In the genomic region with DNA sequence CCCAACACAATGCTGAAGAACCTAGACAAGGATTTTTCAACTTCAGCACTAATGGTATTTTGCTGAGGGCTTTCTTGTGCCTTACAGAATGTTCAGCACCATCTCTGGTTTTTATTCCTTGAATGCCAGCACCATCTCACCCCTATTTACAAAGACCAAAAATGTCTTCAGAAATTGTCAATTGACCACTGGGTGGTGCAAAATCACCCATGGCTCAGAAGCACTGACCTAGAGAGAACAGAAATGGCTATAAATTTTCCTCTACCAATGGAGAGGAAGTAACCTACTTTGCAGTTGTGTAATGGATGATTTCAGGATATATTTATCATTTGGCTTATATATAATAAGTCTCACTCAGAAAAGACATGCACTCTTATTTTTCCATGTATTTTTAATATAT, we compare ENCODE assay signal across 10 cellular contexts.
DNase-seq lines count a peak whose midpoint lies in the region; FAIRE-seq and TF ChIP-seq lines count a peak whose summit lies in the region.
"Had no signal": no experiment of that assay in that cellular context is flagged by ENCODE, and none has a peak within 500 bp of the region (broad histone marks: within the 10 kb centered on the region; RNA-seq: fewer than 3 reads in every experiment).

No MANE protein-coding gene starts in this region.

- no peak overlapping the region for H3K4me3 ChIP-seq in GM12875 (ENCODE audit: low read depth, low read length)
- H3K4me3 ChIP-seq in LNCaP clone FGC (ENCODE audit: low read depth, low read length) = no peak overlapping the region
- H3K4me3 ChIP-seq in bronchial epithelial cell (ENCODE audit: low read depth, low read length) = no peak overlapping the region
- H3K4me3 ChIP-seq: SK-N-MC had no signal

- no peaks in the 10 kb centered on the region for H3K27me3 ChIP-seq in bronchial epithelial cell (ENCODE audit: control insufficient read depth, insufficient read depth, low read length)

- H3K27me3 Mint-ChIP-seq in osteocyte (ENCODE audit: unreplicated experiment) = no peaks in the 10 kb centered on the region

- FAIRE-seq in bronchial epithelial cell (lab: Jason Lieb, UNC) = no peak
- FAIRE-seq: islet of Langerhans had no signal

- no peaks in the 10 kb centered on the region for H3K4me1 Mint-ChIP-seq in osteocyte (ENCODE audit: unreplicated experiment)

- DNase-seq in LNCaP clone FGC (ENCODE audit: low read depth) (no peak), bronchial epithelial cell (ENCODE audit: low read depth) (peak; percentile 54), osteocyte (ENCODE audit: extremely low spot score, unreplicated experiment) (no peak), NCI-H2029 (lab: John Stamatoyannopoulos, UW) (no peak), middle frontal gyrus (ENCODE audit: extremely low spot score, low spot score) (no peak)
- no peak for DNase-seq in activated T-cell treated with anti-CD3 and anti-CD28 coated beads, Interleukin-2, amount 50 U/mL, for 1 hour
- DNase-seq: stimulated activated CD4-positive, alpha-beta T cell treated with anti-CD3 and anti-CD28 coated beads, Interleukin-1b, Interleukin-23, amount 100 ng/mL, for 48 hours had no signal

- TF ChIP-seq CTCF in GM12875 (IDR thresholded peaks at IDR 0.05; ENCODE audit: borderline replicate concordance, insufficient read depth, low read depth, low read length) (0 out of 2 replicates have a peak, but pooled peaks have one; percentile 7), LNCaP clone FGC (IDR thresholded peaks at IDR 0.05; ENCODE audit: control insufficient read depth, extremely low read depth, insufficient read depth) (peak; percentile 15; the same call in 1 of the 2 replicates), bronchial epithelial cell (IDR thresholded peaks at IDR 0.05; ENCODE audit: insufficient read depth, low read length, severe bottlenecking) (peak; percentile 27), osteocyte (IDR thresholded peaks at IDR 0.05) (peak; percentile 51)

- no peaks in the 10 kb centered on the region for H3K9me3 Mint-ChIP-seq in osteocyte (ENCODE audit: unreplicated experiment)

- H3K27ac Mint-ChIP-seq in osteocyte (ENCODE audit: unreplicated experiment) = no peak overlapping the region

- H3K36me3 ChIP-seq in bronchial epithelial cell (ENCODE audit: control insufficient read depth, insufficient read depth, low read length) = no peaks in the 10 kb centered on the region

- no peaks in the 10 kb centered on the region for H3K36me3 Mint-ChIP-seq in osteocyte (ENCODE audit: unreplicated experiment)

- H3K4me3 Mint-ChIP-seq in osteocyte (ENCODE audit: unreplicated experiment) = no peak overlapping the region
